In genomic region chr14:53048631-53049030, GRCh38 we compare ENCODE assay signal across 13 cellular contexts.
"Had no signal": no experiment of that assay in that cellular context is flagged by ENCODE, and none has a peak within 500 bp of the region (broad histone marks: within the 10 kb centered on the region; RNA-seq: fewer than 3 reads in every experiment).

No MANE protein-coding gene starts in this region.

- DNase-seq: esophagus squamous epithelium; heart left ventricle; hippocampal formation; kidney glomerular epithelial cell; naive B cell; occipital lobe; pancreas; right cardiac atrium; stimulated activated CD4-positive, alpha-beta T cell treated with anti-CD3 and anti-CD28 coated beads, Interleukin-2, amount 100 ng/mL, for 48 hours; stimulated activated naive CD4-positive, alpha-beta T cell treated with Interleukin-2 at 50 U/mL for 16 hours; thyroid gland had no signal

- H3K27me3 ChIP-seq: esophagus squamous epithelium, heart left ventricle, pancreas, suprapubic skin, thyroid gland had no signal

- H3K27ac ChIP-seq: esophagus squamous epithelium, heart left ventricle, pancreas, suprapubic skin, thyroid gland had no signal

- H3K4me1 ChIP-seq: esophagus squamous epithelium, pancreas, suprapubic skin, thyroid gland had no signal

- H3K4me2 ChIP-seq: smooth muscle cell had no signal

- H3K4me3 ChIP-seq: esophagus squamous epithelium, heart left ventricle, pancreas, smooth muscle cell, suprapubic skin, thyroid gland had no signal

- H3K9me3 ChIP-seq: esophagus squamous epithelium, heart left ventricle, pancreas, suprapubic skin, thyroid gland had no signal

- ATAC-seq: heart left ventricle, pancreas, right cardiac atrium had no signal

- H3K36me3 ChIP-seq: pancreas, suprapubic skin, thyroid gland had no signal
